In genomic region chr3:37903734-37904133, GRCh38 we compare ENCODE assay signal across 20 cellular contexts.
"Had no signal": no experiment of that assay in that cellular context is flagged by ENCODE, and none has a peak within 500 bp of the region (broad histone marks: within the 10 kb centered on the region; RNA-seq: fewer than 3 reads in every experiment).

No MANE protein-coding gene starts in this region.

- H3K4me3 Mint-ChIP-seq: endodermal cell, natural killer cell had no signal

- H3K9me3 Mint-ChIP-seq: activated T-helper 2 cell treated with anti-CD3 and anti-CD28 coated beads, Interferon-gamma antibody, Interleukin-2, Interleukin-4, amounts not matched to agents 10 μg/mL and 5 μg/mL and 100 μg/mL, durations not matched to agents 14 hours and 24 hours and 36 hours; endodermal cell; natural killer cell had no signal

- ATAC-seq: body of pancreas; left cardiac atrium; mucosa of descending colon; natural killer cell; stimulated activated naive CD8-positive, alpha-beta T cell treated with anti-CD3 and anti-CD28 coated beads, Interleukin-15, Interleukin-2, amounts not matched to agents 100 U/mL and 50 U/mL, for 24 hours had no signal

- H3K27ac ChIP-seq: suprapubic skin, WERI-Rb-1 had no signal

- H3K4me3 ChIP-seq: adrenal gland, body of pancreas, lung, mucosa of descending colon, sigmoid colon, suprapubic skin had no signal

- H3K9me3 ChIP-seq: adrenal gland, body of pancreas, mucosa of descending colon, sigmoid colon, suprapubic skin had no signal

- DNase-seq: activated CD4-positive, alpha-beta T cell treated with anti-CD3 and anti-CD28 coated beads for 48 hours; activated CD8-positive, alpha-beta memory T cell treated with anti-CD3 and anti-CD28 coated beads for 24 hours; activated naive CD4-positive, alpha-beta T cell treated with anti-CD3 and anti-CD28 coated beads, Interleukin-2, amount 50 U/mL, for 16 hours; adrenal gland; body of pancreas; central memory CD4-positive, alpha-beta T cell; dermis blood vessel endothelial cell; endodermal cell; hypothalamus; left cardiac atrium; mucosa of descending colon; natural killer cell; sigmoid colon; stimulated activated CD4-positive, alpha-beta T cell treated with anti-CD3 and anti-CD28 coated beads, Interleukin-12 subunit alpha, Interleukin-12 subunit beta, amount 100 ng/mL, for 4 hours; stimulated activated CD8-positive, alpha-beta memory T cell treated with anti-CD3 and anti-CD28 coated beads, Interleukin-4, amount 100 ng/mL, for 48 hours; stimulated activated naive CD8-positive, alpha-beta T cell treated with anti-CD3 and anti-CD28 coated beads, Interleukin-15, Interleukin-2, amounts not matched to agents 100 U/mL and 50 U/mL, for 24 hours; WERI-Rb-1 had no signal

- H3K36me3 Mint-ChIP-seq: natural killer cell had no signal

- H3K27ac Mint-ChIP-seq: activated T-helper 2 cell treated with anti-CD3 and anti-CD28 coated beads, Interferon-gamma antibody, Interleukin-2, Interleukin-4, amounts not matched to agents 10 μg/mL and 5 μg/mL and 100 μg/mL, durations not matched to agents 14 hours and 24 hours and 36 hours; endodermal cell; natural killer cell had no signal

- H3K27me3 ChIP-seq: adrenal gland, body of pancreas, sigmoid colon, suprapubic skin had no signal

- H3K36me3 ChIP-seq: adrenal gland, sigmoid colon, suprapubic skin, WERI-Rb-1 had no signal
